1 cellular context compared by ENCODE assay signal in genomic region chr3:119774419-119774818, GRCh38.
TF ChIP-seq lines count a peak whose summit lies in the region.

No MANE protein-coding gene starts in this region.

TF ChIP-seq in K562, 482 proteins besides CTCF, POLR2A, EP300 and RAD21:
- TF ChIP-seq ARID3B (CRISPR knock-in tag; IDR thresholded peaks at IDR 0.05; ENCODE audit: borderline replicate concordance) = no peak
- no peak for TF ChIP-seq BCL6 (CRISPR knock-in tag; IDR thresholded peaks at IDR 0.05)
- TF ChIP-seq NR3C1 (CRISPR knock-in tag; IDR thresholded peaks at IDR 0.05) = no peak
- TF ChIP-seq C11orf30 (IDR thresholded peaks at IDR 0.05; ENCODE audit: low read depth) = peak; percentile 40; the same call in 1 of the 2 replicates
- TF ChIP-seq BCOR (IDR thresholded peaks at IDR 0.05) = no peak
- TF ChIP-seq ZNF316 (IDR thresholded peaks at IDR 0.05) = peak; percentile 47; the same call in 1 of the 2 replicates
- no peak for TF ChIP-seq SP2 (IDR thresholded peaks at IDR 0.05; ENCODE audit: extremely low read depth, low read depth, low read length, poor library complexity, severe bottlenecking)
- TF ChIP-seq CREB3L1 (IDR thresholded peaks at IDR 0.05; ENCODE audit: borderline replicate concordance, low read depth) = no peak
- TF ChIP-seq, protein P1, sequence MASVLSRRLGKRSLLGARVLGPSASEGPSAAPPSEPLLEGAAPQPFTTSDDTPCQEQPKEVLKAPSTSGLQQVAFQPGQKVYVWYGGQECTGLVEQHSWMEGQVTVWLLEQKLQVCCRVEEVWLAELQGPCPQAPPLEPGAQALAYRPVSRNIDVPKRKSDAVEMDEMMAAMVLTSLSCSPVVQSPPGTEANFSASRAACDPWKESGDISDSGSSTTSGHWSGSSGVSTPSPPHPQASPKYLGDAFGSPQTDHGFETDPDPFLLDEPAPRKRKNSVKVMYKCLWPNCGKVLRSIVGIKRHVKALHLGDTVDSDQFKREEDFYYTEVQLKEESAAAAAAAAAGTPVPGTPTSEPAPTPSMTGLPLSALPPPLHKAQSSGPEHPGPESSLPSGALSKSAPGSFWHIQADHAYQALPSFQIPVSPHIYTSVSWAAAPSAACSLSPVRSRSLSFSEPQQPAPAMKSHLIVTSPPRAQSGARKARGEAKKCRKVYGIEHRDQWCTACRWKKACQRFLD (CRISPR knock-in tag; IDR thresholded peaks at IDR 0.05) = no peak
- no peak for TF ChIP-seq CBFA2T3 (IDR thresholded peaks at IDR 0.05)
- no peak for TF ChIP-seq PTBP1 (IDR thresholded peaks at IDR 0.05; ENCODE audit: low read depth, low read length)
